1 cellular context compared by ENCODE assay signal in genomic region chr1:248737457-248737856, GRCh38.
TF ChIP-seq lines count a peak whose summit lies in the region.

No MANE protein-coding gene starts in this region.

TF ChIP-seq in K562, 482 proteins besides CTCF, POLR2A, EP300 and RAD21 (continued from another document):
- TF ChIP-seq UBTF (IDR thresholded peaks at IDR 0.05; ENCODE audit: borderline replicate concordance in 1 of 2, low read depth in 2 of 2, low read length in 2 of 2) = no peak
- no peak for TF ChIP-seq NR4A1 (CRISPR knock-in tag; IDR thresholded peaks at IDR 0.05)
- no peak for TF ChIP-seq NR4A1 (tag; IDR thresholded peaks at IDR 0.05)
- TF ChIP-seq ADNP (tag; IDR thresholded peaks at IDR 0.05) = peak; percentile 67; the same call in 1 of the 2 replicates
- TF ChIP-seq TRIM24 (IDR thresholded peaks at IDR 0.05) = no peak
- TF ChIP-seq ZNF57 (CRISPR knock-in tag; IDR thresholded peaks at IDR 0.05) = no peak
- TF ChIP-seq AFF4 (CRISPR knock-in tag; IDR thresholded peaks at IDR 0.05) = no peak
- 0 out of 2 replicates have a peak, but pooled peaks have one; percentile 21 for TF ChIP-seq BCOR (IDR thresholded peaks at IDR 0.05)
- no peak for TF ChIP-seq JUND (IDR thresholded peaks at IDR 0.05; ENCODE audit: borderline replicate concordance, low read depth, low read length)
- TF ChIP-seq JUND (tag; IDR thresholded peaks at IDR 0.05; ENCODE audit: borderline replicate concordance, low read depth, low read length) = no peak
- TF ChIP-seq KDM1A (IDR thresholded peaks at IDR 0.05) = no peak
- no peak for TF ChIP-seq TSC22D4 (tag; IDR thresholded peaks at IDR 0.05)
- TF ChIP-seq PURB (CRISPR knock-in tag; IDR thresholded peaks at IDR 0.05; ENCODE audit: low read depth) = no peak
- TF ChIP-seq MCM5 (IDR thresholded peaks at IDR 0.05; ENCODE audit: low read depth) = no peak
- TF ChIP-seq DPF2 (IDR thresholded peaks at IDR 0.05) = no peak
- TF ChIP-seq SRSF7 (optimal IDR thresholded peaks at IDR 0.05; ENCODE audit: low read depth, low read length) = no peak
- no peak for TF ChIP-seq EGR1 (conservative IDR thresholded peaks at IDR 0.05)
TF ChIP-seq in K562: peak in this region for 3.
